Comparison of ENCODE assay signal across 8 cellular contexts in genomic region chr1:21325231-21325718, GRCh38. TPM values are rescaled to one million over a fixed set of nuclear protein-coding genes. Genes with fewer than 3 reads are reported as not detected.
A peak's percentile ranks its signal among the peaks of the same experiment; 100 is the strongest.
DNase-seq lines count a peak whose midpoint lies in the region; ATAC-seq and TF ChIP-seq lines count a peak whose summit lies in the region.

No MANE protein-coding gene starts in this region.

- intact Hi-C loops in activated naive CD4-positive, alpha-beta T cell treated with anti-CD3 and anti-CD28 coated beads for 36 hours (cut with micrococcal nuclease), result no loop called here
- intact Hi-C loops in upper lobe of right lung (cut with DNase I), result no loop called here

- peaks cover 0 to 6% of the 10 kb centered on the region in 2 experiments for H3K36me3 ChIP-seq in mesenchymal stem cell (ENCODE audit: control insufficient read depth in 1 of 2, insufficient read depth in 2 of 2, low read depth in 1 of 2, low read length in 2 of 2)
- no peaks in the 10 kb centered on the region for H3K36me3 ChIP-seq in upper lobe of right lung

- no peak overlapping the region for H3K4me2 ChIP-seq in mesenchymal stem cell (ENCODE audit: low read length, poor library complexity, severe bottlenecking)

- H3K4me1 ChIP-seq in mesenchymal stem cell (ENCODE audit: control insufficient read depth, insufficient read depth, low read depth, low read length) (peaks cover 64% of the 10 kb centered on the region), upper lobe of right lung (peaks cover 58% of the 10 kb centered on the region)

- in situ Hi-C loops in KBM-7 (cut with MboI; ENCODE audit: low pct_unique_long_range_greater_than_20kb, low sequenced_read_pairs), result no loop called here

- WGBS in mesenchymal stem cell, result 65% methylated on average over 6 of the region's 7 CpGs

- no peak for TF ChIP-seq CTCF in upper lobe of right lung (IDR thresholded peaks at IDR 0.05)

- no peaks in the 10 kb centered on the region for H3K9me3 Mint-ChIP-seq in activated naive CD4-positive, alpha-beta T cell treated with anti-CD3 and anti-CD28 coated beads for 36 hours

- H3K4me3 ChIP-seq in mesenchymal stem cell (ENCODE audit: insufficient read depth in 1 of 2, low read depth in 1 of 2, low read length in 2 of 2) (peak overlapping the region in 1 of 2 experiments; percentile 39), upper lobe of right lung (no peak overlapping the region)

- H3K27ac Mint-ChIP-seq in activated naive CD4-positive, alpha-beta T cell treated with anti-CD3 and anti-CD28 coated beads for 36 hours, result peak overlapping the region; percentile 97

- peak overlapping the region; percentile 63 for H3K4me3 Mint-ChIP-seq in activated naive CD4-positive, alpha-beta T cell treated with anti-CD3 and anti-CD28 coated beads for 36 hours

- H3K23ac ChIP-seq in mesenchymal stem cell (ENCODE audit: low read length in 2 of 2), result peak overlapping the region in 1 of 2 experiments; percentile 51

- peak overlapping the region; percentile 94 for H4K91ac ChIP-seq in mesenchymal stem cell (ENCODE audit: low read length)

- H3K36me3 Mint-ChIP-seq in activated naive CD4-positive, alpha-beta T cell treated with anti-CD3 and anti-CD28 coated beads for 36 hours (ENCODE audit: low read depth), result peaks cover 29% of the 10 kb centered on the region

- H4K8ac ChIP-seq in mesenchymal stem cell (ENCODE audit: low read length), result peak overlapping the region; percentile 84

- H2BK12ac ChIP-seq in mesenchymal stem cell (ENCODE audit: low read length in 2 of 2), result peak overlapping the region; percentile 84 to 95

- H2BK15ac ChIP-seq in mesenchymal stem cell (ENCODE audit: low read depth, poor library complexity, severe bottlenecking), result peak overlapping the region; percentile 38

- peak overlapping the region; percentile 57 for H3K27ac ChIP-seq in angular gyrus (ENCODE audit: low read depth, low read length)
- H3K27ac ChIP-seq in mesenchymal stem cell (ENCODE audit: low read length, poor library complexity, severe bottlenecking), result peak overlapping the region; percentile 94
- H3K27ac ChIP-seq in upper lobe of right lung, result peak overlapping the region; percentile 85

- no peaks in the 10 kb centered on the region for H3K27me3 Mint-ChIP-seq in activated naive CD4-positive, alpha-beta T cell treated with anti-CD3 and anti-CD28 coated beads for 36 hours (ENCODE audit: low read depth)

- H3K4me1 Mint-ChIP-seq in activated naive CD4-positive, alpha-beta T cell treated with anti-CD3 and anti-CD28 coated beads for 36 hours (ENCODE audit: low read depth), result peaks cover 88% of the 10 kb centered on the region

- H2AFZ ChIP-seq in mesenchymal stem cell (ENCODE audit: low read depth, low read length), result no peak overlapping the region

- no peaks in the 10 kb centered on the region for H3K27me3 ChIP-seq in mesenchymal stem cell (ENCODE audit: control insufficient read depth in 1 of 2, insufficient read depth in 1 of 2, low read length in 2 of 2)
- H3K27me3 ChIP-seq in upper lobe of right lung, result no peaks in the 10 kb centered on the region

- no peak overlapping the region for H2BK5ac ChIP-seq in mesenchymal stem cell (ENCODE audit: low read depth, low read length, poor library complexity, severe bottlenecking)

- no peak overlapping the region for H3K14ac ChIP-seq in mesenchymal stem cell (ENCODE audit: low read length in 2 of 2)

- H3K79me1 ChIP-seq in mesenchymal stem cell (replicated peaks; ENCODE audit: low read length, poor library complexity, severe bottlenecking), result peaks cover 18% of the 10 kb centered on the region

- CTCF ChIA-PET in activated naive CD4-positive, alpha-beta T cell treated with anti-CD3 and anti-CD28 coated beads for 36 hours (lab: Charles Lee), result interaction anchor here (1.0 to 5.4 kb wide), 10 partner anchors 9 to 71 kb away, joined by 4 to 53 read pairs (median 10); partner anchors contain the start of gene ECE1

- H2AK5ac ChIP-seq in mesenchymal stem cell (ENCODE audit: low read length, severe bottlenecking), result peak overlapping the region; percentile 77

- no peak for ATAC-seq in upper lobe of right lung

- H3K18ac ChIP-seq in mesenchymal stem cell (ENCODE audit: low read depth in 1 of 2, low read length in 2 of 2), result peak overlapping the region; percentile 84 to 90

- no peaks in the 10 kb centered on the region for H3K9me3 ChIP-seq in mesenchymal stem cell (ENCODE audit: control insufficient read depth, low read length)
- H3K9me3 ChIP-seq in upper lobe of right lung, result no peaks in the 10 kb centered on the region

- peak; percentile 58 for DNase-seq in activated naive CD4-positive, alpha-beta T cell treated with anti-CD3 and anti-CD28 coated beads for 36 hours
- no peak for DNase-seq in activated naive CD4-positive, alpha-beta T cell treated with anti-CD3 and anti-CD28 coated beads, Interleukin-2, amount 50 U/mL, for 16 hours
- DNase-seq in mesenchymal stem cell (no peak), upper lobe of right lung (no peak), globus pallidus (ENCODE audit: low spot score) (no peak), occipital lobe (lab: John Stamatoyannopoulos, UW) (no peak), KBM-7 (no peak)

- peak overlapping the region; percentile 85 for H2BK120ac ChIP-seq in mesenchymal stem cell (ENCODE audit: low read depth, low read length)

- H3K4ac ChIP-seq in mesenchymal stem cell (ENCODE audit: low read depth in 1 of 2, low read length in 2 of 2), result peak overlapping the region; percentile 76 to 86

- H3K9ac ChIP-seq in mesenchymal stem cell (ENCODE audit: low read length), result peak overlapping the region; percentile 76

RNA-seq across cellular contexts. Expression of gene ECE1, which starts 35.0 kb away (rescaled TPM):
- 100 to 1,000 TPM; 160 to 166 TPM for total RNA-seq in activated naive CD4-positive, alpha-beta T cell treated with anti-CD3 and anti-CD28 coated beads for 36 hours
- 229 TPM for polyA plus RNA-seq in mesenchymal stem cell (2013, experiment 1 of 2)
- polyA plus RNA-seq in mesenchymal stem cell (2013, experiment 2 of 2), result 222 TPM
- total RNA-seq in upper lobe of right lung (108 TPM), occipital lobe (9.5 TPM)

Comparison
In these comparisons a context has a peak if more than half of its experiments do, and no peak if none do; other contexts are left out.
1. RNA of gene ECE1, which starts 35.0 kb away (total RNA-seq): 160 to 166 TPM in activated naive CD4-positive, alpha-beta T cell treated with anti-CD3 and anti-CD28 coated beads for 36 hours and 108 TPM in upper lobe of right lung (single experiment); 9.5 TPM in occipital lobe (single experiment); every median in the first group is over 10 times any median in the second.
2. Peak in every context shown above with its lines, with median percentiles within 50 percentile points of each other: H3K27ac ChIP-seq.